8 cellular contexts compared by ENCODE assay signal in the genomic region with DNA sequence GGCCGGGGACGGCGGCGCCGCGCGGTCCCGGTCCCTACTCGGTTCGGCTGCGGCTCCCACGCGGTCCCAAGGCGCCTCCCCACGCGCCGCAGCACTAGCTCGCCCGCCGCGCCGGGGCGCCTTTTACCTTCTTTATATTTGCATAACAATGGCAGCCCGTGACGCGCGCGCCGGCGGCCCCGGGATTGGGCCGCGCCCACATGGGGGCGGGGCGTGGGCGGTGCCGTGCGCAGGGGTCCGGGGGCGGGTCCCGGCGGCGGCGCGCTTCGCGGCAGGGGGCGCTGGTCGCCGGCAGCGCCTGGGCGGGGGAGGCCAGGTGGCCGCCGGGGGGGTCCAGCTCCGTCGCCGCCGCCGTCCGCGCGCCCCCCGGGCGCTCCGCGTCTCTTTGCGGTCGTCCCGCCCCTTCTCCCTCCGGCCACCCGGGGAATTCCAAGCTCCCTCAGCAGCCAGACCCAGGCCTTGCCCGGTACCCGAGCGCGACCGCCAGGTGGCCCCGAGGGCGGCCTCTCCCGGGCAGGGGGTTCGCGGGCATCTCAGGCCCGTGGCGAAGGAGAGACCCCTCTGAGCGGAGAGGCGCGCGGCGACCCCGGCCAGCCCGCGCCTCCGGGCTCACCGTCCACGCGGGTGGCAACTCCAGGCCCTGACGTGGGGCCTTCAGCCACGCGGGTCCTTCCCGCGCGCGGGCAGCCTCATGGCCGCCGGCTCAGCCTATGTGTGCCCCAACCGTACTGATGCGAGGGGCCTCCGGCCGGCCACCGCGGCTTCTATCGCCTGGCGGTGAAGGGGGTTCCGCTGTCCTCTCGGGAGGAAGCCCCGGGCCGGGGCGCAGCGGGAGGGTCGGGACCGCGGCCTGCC.
DNase-seq lines count a peak whose midpoint lies in the region; ATAC-seq and TF ChIP-seq lines count a peak whose summit lies in the region.

A gene with protein sequence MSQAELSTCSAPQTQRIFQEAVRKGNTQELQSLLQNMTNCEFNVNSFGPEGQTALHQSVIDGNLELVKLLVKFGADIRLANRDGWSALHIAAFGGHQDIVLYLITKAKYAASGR (minus strand): TSS at position 96 of the 855 bp plus-strand sequence. CDS start 343 bp downstream, outside the sequence.

- H3K4me1 ChIP-seq in DOHH2 (ENCODE audit: control insufficient read depth, low read length) (peaks cover 66% of the 10 kb centered on the region), KMS-11 (ENCODE audit: low read depth, poor library complexity, severe bottlenecking) (peaks cover 10% of the 10 kb centered on the region)

- H3K27ac ChIP-seq in DOHH2 (ENCODE audit: low read depth, low read length) (no peak within 1 kb of the TSS), KMS-11 (no peak within 1 kb of the TSS)

- no peak within 1 kb of the TSS for H3K9ac ChIP-seq in KMS-11

- no peaks in the 10 kb centered on the region for H3K9me3 ChIP-seq in DOHH2 (ENCODE audit: control insufficient read depth, insufficient read depth, low read length)

- peaks cover 13% of the 10 kb centered on the region; the same call in 1 of the 2 replicates for H4K20me1 ChIP-seq in DOHH2 (ENCODE audit: control insufficient read depth, insufficient read depth, low read depth, low read length)
- no peaks in the 10 kb centered on the region for H4K20me1 ChIP-seq in KMS-11 (ENCODE audit: insufficient read depth)

- H3K4me2 ChIP-seq in DOHH2 (ENCODE audit: low read length) (peak within 1 kb of the TSS; percentile 98), KMS-11 (peak within 1 kb of the TSS; percentile 36; the same call in 1 of the 2 replicates)

- peaks cover 17% of the 10 kb centered on the region for H3K79me2 ChIP-seq in DOHH2 (ENCODE audit: control insufficient read depth, low read length)
- H3K79me2 ChIP-seq in KMS-11 (ENCODE audit: insufficient read depth, low read depth), result no peaks in the 10 kb centered on the region

- TF ChIP-seq CTCF in DOHH2 (IDR thresholded peaks at IDR 0.05; ENCODE audit: low read depth, low read length, poor library complexity, severe bottlenecking) (peak; percentile 52), KMS-11 (conservative IDR thresholded peaks at IDR 0.05; ENCODE audit: low read depth, low read length) (peak; percentile 54; the same call in 1 of the 2 replicates)

- DNase-seq in SHP77 treated with DMSO at 0.1 percent for 48 hours (lab: John Stamatoyannopoulos, UW) (peak; percentile 36), activated gamma-delta T cell (lab: John Stamatoyannopoulos, UW) (peak; percentile 76), germinal center (ENCODE audit: low spot score) (peak; percentile 93), nucleus accumbens (lab: John Stamatoyannopoulos, UW) (peak in 55 of 56 donors; percentile 34 to 96 (median 79)), superior temporal gyrus (ENCODE audit: extremely low spot score) (peak; percentile 82)

- peaks cover 27% of the 10 kb centered on the region for H3K27me3 ChIP-seq in DOHH2 (ENCODE audit: control insufficient read depth, low read length)
- H3K27me3 ChIP-seq in KMS-11 (ENCODE audit: insufficient read depth, low read depth), result peaks cover 41% of the 10 kb centered on the region

- H3F3A ChIP-seq in DOHH2 (ENCODE audit: control insufficient read depth, insufficient read depth), result peaks cover 12% of the 10 kb centered on the region

- ATAC-seq in GM21619 (IDR thresholded peaks at IDR 0.05; ENCODE audit: unreplicated experiment), result peak; percentile 62

- H3K36me3 ChIP-seq in DOHH2 (ENCODE audit: control insufficient read depth, low read length) (peaks cover 3% of the 10 kb centered on the region; the same call in 1 of the 2 replicates), KMS-11 (ENCODE audit: insufficient read depth) (no peaks in the 10 kb centered on the region)

- H3K9me2 ChIP-seq in DOHH2 (replicated peaks; ENCODE audit: control insufficient read depth, low read length), result no peaks in the 10 kb centered on the region

- peak within 1 kb of the TSS; percentile 52; the same call in 1 of the 2 replicates for H2AFZ ChIP-seq in KMS-11 (ENCODE audit: low read depth)

- peak within 1 kb of the TSS; percentile 94 for H3K4me3 ChIP-seq in DOHH2 (ENCODE audit: low read length)
- no peak within 1 kb of the TSS for H3K4me3 ChIP-seq in KMS-11 (IDR thresholded peaks at IDR 0.05; ENCODE audit: insufficient read depth, low read depth, low read length)

Comparison
In these comparisons a context has a peak if more than half of its experiments do, and no peak if none do; other contexts are left out.
1. DNase-seq: peak in every context shown above with its lines; median percentile 93 in germinal center; 82 in superior temporal gyrus; 79 in nucleus accumbens; 76 in activated gamma-delta T cell; 36 in SHP77 treated with DMSO at 0.1 percent for 48 hours.